In the genomic region with DNA sequence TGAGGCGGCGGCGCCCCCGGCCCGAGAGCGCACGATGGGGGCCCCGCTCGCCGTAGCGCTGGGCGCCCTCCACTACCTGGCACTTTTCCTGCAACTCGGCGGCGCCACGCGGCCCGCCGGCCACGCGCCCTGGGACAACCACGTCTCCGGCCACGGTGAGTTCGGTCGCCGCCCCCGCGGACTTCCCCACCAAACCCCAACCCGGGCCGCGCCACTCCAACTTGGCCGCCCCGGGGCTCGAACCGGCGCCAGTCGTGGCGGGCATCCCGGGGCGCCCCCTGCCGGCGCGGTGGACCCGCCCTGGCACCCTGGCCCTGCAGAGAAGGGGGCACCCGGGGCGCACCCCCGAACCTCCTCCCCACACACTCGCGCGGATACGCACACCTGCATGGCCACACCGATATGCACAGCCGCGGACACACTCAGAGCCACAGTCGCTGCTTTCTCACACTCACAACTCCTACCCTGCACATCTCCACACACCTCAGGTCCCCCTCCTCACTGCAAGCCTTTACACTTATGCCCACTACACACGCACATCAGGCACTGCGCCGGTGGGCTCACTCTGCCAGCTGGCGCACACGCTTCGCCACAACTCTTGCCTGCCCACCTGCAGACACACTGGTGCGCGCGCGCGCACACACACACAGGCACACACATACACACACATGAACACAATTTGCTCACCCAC, we compare ENCODE assay signal across 9 cellular contexts. TPM values are rescaled to one million over a fixed set of nuclear protein-coding genes. Genes with fewer than 3 reads are reported as not detected.
DNase-seq lines count a peak whose midpoint lies in the region; ATAC-seq, FAIRE-seq and TF ChIP-seq lines count a peak whose summit lies in the region.
"Had no signal": no experiment of that assay in that cellular context is flagged by ENCODE, and none has a peak within 500 bp of the region (broad histone marks: within the 10 kb centered on the region; RNA-seq: fewer than 3 reads in every experiment).

No MANE protein-coding gene starts in this region.

- no peak overlapping the region for H4K91ac ChIP-seq in mesenchymal stem cell (ENCODE audit: low read length)

- BruUV-seq in A673 (replicated peaks; lab: Mats Ljungman, UMichigan) (no TSS peak), K562 (replicated peaks; lab: Mats Ljungman, UMichigan) (no TSS peak)

- TF ChIP-seq POLR2A in K562 (conservative IDR thresholded peaks at IDR 0.05) (no peak), thyroid gland (IDR thresholded peaks at IDR 0.05) (no peak)

- H3K36me3 ChIP-seq in A673 (ENCODE audit: insufficient read depth, low read length, poor library complexity, severe bottlenecking) (no peaks in the 10 kb centered on the region), K562 (ENCODE audit: control insufficient read depth, insufficient read depth, low read length) (no peaks in the 10 kb centered on the region; the same call in 2 of the 3 replicates), mesenchymal stem cell (ENCODE audit: control insufficient read depth in 1 of 2, insufficient read depth in 2 of 2, low read depth in 1 of 2, low read length in 2 of 2) (no peaks in the 10 kb centered on the region), thyroid gland (no peaks in the 10 kb centered on the region)

- no peaks in the 10 kb centered on the region for H3K79me1 ChIP-seq in mesenchymal stem cell (replicated peaks; ENCODE audit: low read length, poor library complexity, severe bottlenecking)

- intact Hi-C loops in A673 (cut with micrococcal nuclease; ENCODE audit: unreplicated experiment), result loop anchor here (2.0 kb wide), 1 partner anchor 89 kb away; no protein-coding TSS in a partner anchor
- intact Hi-C loops in K562 (cut with micrococcal nuclease), result loop anchor here (2.0 to 5.0 kb wide), 2 partner anchors 209 to 319 kb away; no protein-coding TSS in a partner anchor
- intact Hi-C loops in thyroid gland (cut with DNase I), result no loop called here
- intact Hi-C loops in posterior cingulate gyrus (cut with DNase I), result no loop called here

- CTCF ChIA-PET in A673 (lab: Charles Lee) (interaction anchor here (0.6 kb wide), 1 partner anchor 158 kb away, joined by 4 read pairs; no protein-coding TSS in a partner anchor), K562 (lab: Yijun Ruan, JAX; ENCODE audit: low intra/inter-chr PET ratio) (no interaction called here)

- H2AK5ac ChIP-seq in mesenchymal stem cell (ENCODE audit: low read length, severe bottlenecking), result no peak overlapping the region

- no peak for FAIRE-seq in K562 (lab: Jason Lieb, UNC)

- H3K4me2 ChIP-seq in K562 (ENCODE audit: insufficient read depth, low read length) (no peak overlapping the region), mesenchymal stem cell (ENCODE audit: low read length, poor library complexity, severe bottlenecking) (peak overlapping the region; percentile 44)

- H3K4me1 ChIP-seq in A673 (ENCODE audit: insufficient read depth, low read length, poor library complexity, severe bottlenecking), result peaks cover 51% of the 10 kb centered on the region
- peaks cover 0 to 13% of the 10 kb centered on the region in 2 experiments; a peak in 2 of 5 replicates for H3K4me1 ChIP-seq in K562 (replicated peaks in 1 of 2; ENCODE audit: control insufficient read depth in 2 of 2, insufficient read depth in 2 of 2, low read length in 2 of 2)
- H3K4me1 ChIP-seq in mesenchymal stem cell (ENCODE audit: control insufficient read depth, insufficient read depth, low read depth, low read length), result peaks cover 22% of the 10 kb centered on the region
- H3K4me1 ChIP-seq in thyroid gland, result peaks cover 6 to 11% of the 10 kb centered on the region in 2 donors

- no peak for ATAC-seq in K562

- peaks cover 3% of the 10 kb centered on the region for H3K9me1 ChIP-seq in K562 (ENCODE audit: control insufficient read depth, insufficient read depth, low read length)

- H3K79me2 ChIP-seq in K562 (ENCODE audit: control insufficient read depth, insufficient read depth, low read length), result no peaks in the 10 kb centered on the region

- H2BK120ac ChIP-seq in mesenchymal stem cell (ENCODE audit: low read depth, low read length), result no peak overlapping the region

- POLR2A ChIA-PET in A673 (lab: Charles Lee; ENCODE audit: low non-redundant PET), result no interaction called here
- POLR2A ChIA-PET in K562 (lab: Yijun Ruan, JAX), result interaction anchor here (0.7 to 1.2 kb wide), 2 partner anchors 10 to 16 kb away, joined by 3 to 4 read pairs; no protein-coding TSS in a partner anchor

- H3K27me3 ChIP-seq in A673 (replicated peaks; ENCODE audit: insufficient read depth, low read depth, low read length, poor library complexity), result no peaks in the 10 kb centered on the region
- peaks cover 12 to 56% of the 10 kb centered on the region in 2 experiments; a peak in 4 of 5 replicates for H3K27me3 ChIP-seq in K562 (ENCODE audit: control insufficient read depth in 2 of 2, insufficient read depth in 2 of 2, low read length in 2 of 2)
- H3K27me3 ChIP-seq in mesenchymal stem cell (ENCODE audit: control insufficient read depth in 1 of 2, insufficient read depth in 1 of 2, low read length in 2 of 2), result peaks cover 63 to 66% of the 10 kb centered on the region in 2 experiments
- peaks cover 4% of the 10 kb centered on the region for H3K27me3 ChIP-seq in thyroid gland

- H3K4me3 ChIP-seq in A673 (ENCODE audit: low read depth, low read length, poor library complexity, severe bottlenecking) (peak overlapping the region; percentile 64), K562 (peak overlapping the region; percentile 21; the same call in 1 of the 2 replicates), mesenchymal stem cell (ENCODE audit: insufficient read depth in 1 of 2, low read depth in 1 of 2, low read length in 2 of 2) (peak overlapping the region; percentile 21 to 56), thyroid gland (replicated peaks in 1 of 3) (peak overlapping the region in 1 of 3 donors; percentile 30)

- H2AFZ ChIP-seq in K562 (ENCODE audit: low read depth, low read length) (no peak overlapping the region), mesenchymal stem cell (ENCODE audit: low read depth, low read length) (no peak overlapping the region)

- H3K23ac ChIP-seq in mesenchymal stem cell (ENCODE audit: low read length in 2 of 2), result no peak overlapping the region

- no peak overlapping the region for H2BK5ac ChIP-seq in mesenchymal stem cell (ENCODE audit: low read depth, low read length, poor library complexity, severe bottlenecking)

- TF ChIP-seq EP300 in K562 (IDR thresholded peaks at IDR 0.05; ENCODE audit: low read length), result no peak

- H2BK15ac ChIP-seq in mesenchymal stem cell (ENCODE audit: low read depth, poor library complexity, severe bottlenecking), result no peak overlapping the region

- peaks cover 8% of the 10 kb centered on the region for H4K20me1 ChIP-seq in K562 (replicated peaks; ENCODE audit: control insufficient read depth, insufficient read depth, low read length)

- H3K27ac ChIP-seq in A673 (ENCODE audit: low read depth, low read length, poor library complexity, severe bottlenecking) (peak overlapping the region; percentile 67), K562 (ENCODE audit: extremely low read depth, low read depth, low read length) (no peak overlapping the region), mesenchymal stem cell (ENCODE audit: low read length, poor library complexity, severe bottlenecking) (no peak overlapping the region), thyroid gland (no peak overlapping the region)

- WGBS in K562 (ENCODE audit: insufficient coverage, low coverage, missing lambda C conversion rate), result 42% methylated on average over 28 of the region's 67 CpGs
- 41% methylated on average over 57 of the region's 67 CpGs for WGBS in mesenchymal stem cell
- 42 to 72% methylated on average over 22 to 39 of the region's 67 CpGs for WGBS in thyroid gland, 2 donors

- no peak overlapping the region for H3K18ac ChIP-seq in mesenchymal stem cell (ENCODE audit: low read depth in 1 of 2, low read length in 2 of 2)

- TF ChIP-seq RAD21 in K562 (CRISPR knock-in tag; conservative IDR thresholded peaks at IDR 0.05 in 1 of 2, IDR thresholded peaks at IDR 0.05 in 1 of 2), result peak in 1 of 2 experiments; percentile 29; a peak in 1 of 4 replicates

- H4K8ac ChIP-seq in mesenchymal stem cell (ENCODE audit: low read length), result no peak overlapping the region

- H3K9ac ChIP-seq in K562 (ENCODE audit: insufficient read depth in 1 of 2, low read depth in 2 of 2, low read length in 2 of 2), result peak overlapping the region in 1 of 2 experiments; percentile 28; a peak in 1 of 4 replicates
- H3K9ac ChIP-seq in mesenchymal stem cell (ENCODE audit: low read length), result peak overlapping the region; percentile 49

- no peak overlapping the region for H3K14ac ChIP-seq in mesenchymal stem cell (ENCODE audit: low read length in 2 of 2)

- H2BK12ac ChIP-seq in mesenchymal stem cell (ENCODE audit: low read length in 2 of 2), result no peak overlapping the region

- in situ Hi-C loops in GM13976 (cut with MboI; ENCODE audit: low sequenced_read_pairs, unreplicated experiment) (loop anchor here (25.0 kb wide), 1 partner anchor 309 kb away; no protein-coding TSS in a partner anchor), K562 (cut with MboI) (no loop called here)

- H3K9me3 ChIP-seq in A673 (ENCODE audit: low read depth, low read length, poor library complexity, severe bottlenecking) (no peaks in the 10 kb centered on the region), K562 (replicated peaks; ENCODE audit: control insufficient read depth, insufficient read depth, low read depth, low read length) (no peaks in the 10 kb centered on the region), mesenchymal stem cell (ENCODE audit: control insufficient read depth, low read length) (no peaks in the 10 kb centered on the region), thyroid gland (no peaks in the 10 kb centered on the region)

- DNase-seq in A673 (ENCODE audit: low spot score) (no peak), GM13976 (ENCODE audit: low spot score) (no peak), K562 (ENCODE audit: extremely low read depth in 1 of 4, low spot score in 3 of 4) (peak in 2 of 4 experiments; percentile 50 to 60), mesenchymal stem cell (no peak), thyroid gland (no peak), posterior cingulate gyrus (no peak), A172 (ENCODE audit: low spot score) (no peak)
- no peak for DNase-seq in NK-92 treated with Interleukin-12 subunit alpha and Interleukin-12 subunit beta, amount 100 ng/mL, for 24 hours (lab: John Stamatoyannopoulos, UW)
- DNase-seq: NCI-H2081 treated with DMSO at 0.1 percent for 48 hours had no signal

- no peak overlapping the region for H3K4ac ChIP-seq in mesenchymal stem cell (ENCODE audit: low read depth in 1 of 2, low read length in 2 of 2)

- TF ChIP-seq CTCF in A673 (conservative IDR thresholded peaks at IDR 0.05; ENCODE audit: low read depth, low read length) (peak; percentile 60), GM13976 (IDR thresholded peaks at IDR 0.05; ENCODE audit: borderline replicate concordance, control extremely low read depth, extremely low read depth, insufficient read depth, missing control alignments) (peak; percentile 61), K562 (IDR thresholded peaks at IDR 0.05 in 2 of 3, conservative IDR thresholded peaks at IDR 0.05 in 1 of 3; ENCODE audit: insufficient read depth in 2 of 3, low read depth in 1 of 3, low read length in 3 of 3) (peak; percentile 25 to 56 (median 33); a peak in 3 of 6 replicates), thyroid gland (IDR thresholded peaks at IDR 0.05) (no peak)

RNA-seq across cellular contexts. Expression of a gene that starts 0.5 kb away (rescaled TPM):
- total RNA-seq in A673 (2021) (23.3 and 23.5 TPM in 2 replicates), K562 (2014; rRNA removed) (not detected in 2 replicates), K562 (2014; rRNA removed; fragmentation: Illumina TruSeq; extraction: Trizol) (not detected in 2 replicates), K562 (2015; rRNA removed; fragmentation: Illumina TruSeq; extraction: Trizol) (not detected in 2 replicates), K562 (2021) (not detected in 2 replicates), thyroid gland (1 to 10 TPM in 3 of 4 donors, under 1 TPM in 1; 0.54 to 4.0 (median 1.9) TPM)
- total RNA-seq in K562 (2011; cell fraction: chromatin; rRNA removed; ENCODE audit: low replicate concordance), result not detected in 2 replicates
- total RNA-seq in K562 (2011; cell fraction: nucleolus; rRNA removed), result not detected in 2 replicates
- not detected in 2 replicates for total RNA-seq in K562 (2011; cell fraction: nucleoplasm; rRNA removed)
- polyA plus RNA-seq in K562 (2011; rRNA removed) (not detected in 2 replicates), K562 (2014; fragmentation: Illumina TruSeq; extraction: Trizol) (not detected in 2 replicates), K562 (2014; fragmentation: Nextera tagmentation; extraction: Ambion mirVana) (not detected), K562 (2014; rRNA removed) (not detected in 2 replicates)
- polyA plus RNA-seq in K562 (2011; cell fraction: cytosol; rRNA removed), result not detected in 2 replicates
- polyA plus RNA-seq in K562 (2011; cell fraction: nucleus; rRNA removed), result not detected in 2 replicates
- not detected in 2 replicates for polyA plus RNA-seq in K562 (2012)
- polyA minus RNA-seq in K562 (2011; rRNA and poly(A)+ RNA removed), result not detected in 2 replicates
- not detected in 2 replicates for polyA minus RNA-seq in K562 (2011; cell fraction: cytosol; rRNA and poly(A)+ RNA removed)
- not detected in 2 replicates for polyA minus RNA-seq in K562 (2011; cell fraction: nucleus; rRNA and poly(A)+ RNA removed)
- 2.1 TPM for polyA plus RNA-seq in mesenchymal stem cell (2013, experiment 1 of 2)
- 2.4 TPM for polyA plus RNA-seq in mesenchymal stem cell (2013, experiment 2 of 2)
- total RNA-seq in A172 (2014; rRNA removed; shearing (Covaris generic)), result 0.24 and 1.4 TPM in 2 replicates

Comparison
In these comparisons a context has a peak if more than half of its experiments do, and no peak if none do; other contexts are left out.
1. CTCF ChIP-seq: peak in A673 (single experiment), GM13976 (single experiment) and K562 (3 of 3); none in thyroid gland (0 of 6).
2. intact Hi-C loops: an anchor here in A673 (2.0 kb wide) and K562 (2.0 to 5.0 kb wide); none called in thyroid gland and posterior cingulate gyrus.